In the genomic region with DNA sequence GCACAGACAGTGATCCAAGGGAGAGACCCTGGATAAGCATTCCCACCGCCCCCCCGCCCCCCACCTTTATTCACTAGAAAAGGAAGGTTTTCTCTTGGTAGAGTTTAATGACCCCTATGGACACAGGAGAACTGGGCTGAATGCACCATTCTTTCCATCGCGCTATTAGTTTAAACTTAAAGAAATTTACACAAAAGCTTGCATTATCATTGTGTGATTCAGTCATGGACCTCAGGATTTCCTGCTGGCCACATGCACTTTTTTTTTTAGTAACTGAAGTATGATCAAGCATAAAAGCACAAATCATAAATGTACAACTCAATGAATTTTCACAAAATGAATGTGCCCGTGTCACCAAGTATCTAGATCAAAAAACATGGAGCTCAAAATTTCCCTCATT, we compare ENCODE assay signal across 28 cellular contexts.
"Had no signal": no experiment of that assay in that cellular context is flagged by ENCODE, and none has a peak within 500 bp of the region (broad histone marks: within the 10 kb centered on the region; RNA-seq: fewer than 3 reads in every experiment).

No MANE protein-coding gene starts in this region.

- DNase-seq: cerebellar nuclear complex; colonic mucosa; cortex of kidney; effector CD8-positive, alpha-beta T cell; effector memory CD8-positive, alpha-beta T cell; endodermal cell; erythroblast; esophagus squamous epithelium; foreskin fibroblast; heart left ventricle; hypothalamus; immature natural killer cell; kidney; kidney glomerular epithelial cell; left colon; left lung; left ventricle myocardium superior; lower lobe of right lung; mammary epithelial cell; mesendoderm; midbrain had no signal

- H3K36me3 Mint-ChIP-seq: immature natural killer cell, memory B cell had no signal

- H3K9me3 ChIP-seq: colonic mucosa, esophagus squamous epithelium, gastroesophageal sphincter, heart left ventricle, left lung, lower lobe of right lung had no signal

- H3K36me3 ChIP-seq: colonic mucosa, esophagus squamous epithelium, gastroesophageal sphincter, heart left ventricle, left lung, lower lobe of right lung had no signal

- H3K4me3 ChIP-seq: colonic mucosa, esophagus squamous epithelium, gastroesophageal sphincter, heart left ventricle, left lung, lower lobe of right lung had no signal

- H3K27me3 ChIP-seq: colonic mucosa had no signal

- H3K4me3 Mint-ChIP-seq: dendritic cell treated with granulocyte-macrophage colony-stimulating factor and Interleukin-4, amounts not matched to agents 40 ng/mL and 50 ng/mL, for 4 days; effector memory CD8-positive, alpha-beta T cell; endodermal cell; immature natural killer cell; memory B cell had no signal

- H3K4me1 Mint-ChIP-seq: immature natural killer cell, memory B cell had no signal

- H3K27ac Mint-ChIP-seq: dendritic cell treated with granulocyte-macrophage colony-stimulating factor and Interleukin-4, amounts not matched to agents 40 ng/mL and 50 ng/mL, for 4 days; effector memory CD8-positive, alpha-beta T cell; endodermal cell; immature natural killer cell; memory B cell had no signal

- H3K4me1 ChIP-seq: colonic mucosa, esophagus squamous epithelium, gastroesophageal sphincter, heart left ventricle, left lung, lower lobe of right lung had no signal

- ATAC-seq: effector memory CD8-positive, alpha-beta T cell; esophagus mucosa; gastroesophageal sphincter; heart left ventricle; left colon; left lung; left ventricle myocardium superior; lower lobe of right lung had no signal

- H3K9me3 Mint-ChIP-seq: dendritic cell treated with granulocyte-macrophage colony-stimulating factor and Interleukin-4, amounts not matched to agents 40 ng/mL and 50 ng/mL, for 4 days; effector memory CD8-positive, alpha-beta T cell; immature natural killer cell; memory B cell had no signal

- FAIRE-seq: endometrium, frontal cortex, kidney had no signal

- H3K27ac ChIP-seq: colonic mucosa, epithelial cell of prostate, esophagus squamous epithelium, gastroesophageal sphincter, heart left ventricle, left lung, lower lobe of right lung had no signal
